Comparison of ENCODE assay signal across 33 cellular contexts in the genomic region with DNA sequence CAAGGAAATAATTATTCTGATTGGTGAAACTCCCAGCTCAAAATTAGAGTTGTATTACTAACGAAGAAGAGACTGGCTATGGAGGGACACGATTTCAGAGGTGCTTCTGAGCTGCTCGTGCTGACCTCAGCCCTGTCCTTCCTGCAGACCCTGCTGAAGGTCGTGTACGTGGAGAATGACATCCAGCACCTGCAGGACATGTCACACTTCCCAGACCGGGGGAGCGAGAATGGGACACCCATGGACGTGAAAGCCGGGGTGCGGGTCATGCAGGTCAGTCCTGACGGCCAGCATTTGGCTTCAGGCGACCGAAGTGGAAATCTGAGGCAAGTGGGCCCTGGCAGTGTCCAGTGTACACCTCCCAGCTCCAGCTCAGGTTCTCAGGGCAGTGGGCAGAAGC. TPM values are rescaled to one million over a fixed set of nuclear protein-coding genes. Genes with fewer than 3 reads are reported as not detected.
DNase-seq lines count a peak whose midpoint lies in the region; ATAC-seq lines count a peak whose summit lies in the region.
"Had no signal": no experiment of that assay in that cellular context is flagged by ENCODE, and none has a peak within 500 bp of the region (broad histone marks: within the 10 kb centered on the region; RNA-seq: fewer than 3 reads in every experiment).

No MANE protein-coding gene starts in this region.

- H3K9me3 ChIP-seq in T-helper 17 cell (ENCODE audit: control insufficient read depth, low read length, poor library complexity, severe bottlenecking): no peaks in the 10 kb centered on the region
- H3K9me3 ChIP-seq: A549; BE2C; BLaER1; BLaER1 treated with 17β-estradiol and CSF1 and Interleukin-3, amounts not matched to agents 10 nM and 100 nM; Caco-2 had no signal

- H3K4me3 Mint-ChIP-seq in T-helper 17 cell: no peak overlapping the region
- H3K4me3 Mint-ChIP-seq in activated T-helper 2 cell treated with anti-CD3 and anti-CD28 coated beads, Interferon-gamma antibody, Interleukin-2, Interleukin-4, amounts not matched to agents 10 μg/mL and 5 μg/mL and 100 μg/mL, durations not matched to agents 14 hours and 24 hours and 36 hours (ENCODE audit: low read depth): no peak overlapping the region
- H3K4me3 Mint-ChIP-seq: B cell; CD14-positive monocyte; CD4-positive, alpha-beta memory T cell; CD4-positive, alpha-beta T cell; CD4-positive, CD25-positive, alpha-beta regulatory T cell; CD8-positive, alpha-beta memory T cell; CD8-positive, alpha-beta T cell had no signal

- peaks cover 2% of the 10 kb centered on the region for H3K4me1 Mint-ChIP-seq in T-helper 17 cell
- H3K4me1 Mint-ChIP-seq in activated T-helper 2 cell treated with anti-CD3 and anti-CD28 coated beads, Interferon-gamma antibody, Interleukin-2, Interleukin-4, amounts not matched to agents 10 μg/mL and 5 μg/mL and 100 μg/mL, durations not matched to agents 14 hours and 24 hours and 36 hours (ENCODE audit: low read depth): no peaks in the 10 kb centered on the region
- H3K4me1 Mint-ChIP-seq: B cell; CD14-positive monocyte; CD4-positive, alpha-beta memory T cell; CD8-positive, alpha-beta memory T cell had no signal

- intact Hi-C loops in activated T-helper 2 cell treated with anti-CD3 and anti-CD28 coated beads, Interferon-gamma antibody, Interleukin-2, Interleukin-4, amounts not matched to agents 10 μg/mL and 5 μg/mL and 100 μg/mL, durations not matched to agents 14 hours and 24 hours and 36 hours (cut with micrococcal nuclease): no loop called here

- peak overlapping the region; percentile 9 for H3K27ac ChIP-seq in substantia nigra (ENCODE audit: low read depth, low read length, poor library complexity, severe bottlenecking)
- H3K27ac ChIP-seq: 22Rv1; A549; BLaER1; BLaER1 treated with 17β-estradiol and CSF1 and Interleukin-3, amounts not matched to agents 10 nM and 100 nM; C4-2B had no signal

- ATAC-seq in T-helper 17 cell: no peak
- ATAC-seq: A549; CD8-positive, alpha-beta T cell had no signal

- DNase-seq in T-helper 17 cell (no peak), substantia nigra (lab: John Stamatoyannopoulos, UW) (no peak)
- no peak for DNase-seq in stimulated activated CD8-positive, alpha-beta memory T cell treated with anti-CD3 and anti-CD28 coated beads, Interleukin-4, amount 100 ng/mL, for 48 hours
- no peak for DNase-seq in activated T-helper 2 cell treated with anti-CD3 and anti-CD28 coated beads, Interferon-gamma antibody, Interleukin-2, Interleukin-4, amounts not matched to agents 10 μg/mL and 5 μg/mL and 100 μg/mL, durations not matched to agents 14 hours and 24 hours and 36 hours (ENCODE audit: low spot score)
- DNase-seq: 8988T; ACHN; AML-193; BE2C; C1 segment of cervical spinal cord; Caco-2; Calu3; CD4-positive, alpha-beta memory T cell; CD4-positive, alpha-beta T cell; CD4-positive, CD25-positive, alpha-beta regulatory T cell; CD8-positive, alpha-beta memory T cell; CD8-positive, alpha-beta T cell; COR-L47; DMS 273 treated with DMSO at 0.1 percent for 48 hours; DMS153; DMS53; DMS79; DMS79 treated with DMSO at 0.1 percent for 48 hours; DND-41; EL had no signal

- no peaks in the 10 kb centered on the region for H3K27me3 Mint-ChIP-seq in T-helper 17 cell
- H3K27me3 Mint-ChIP-seq in activated T-helper 2 cell treated with anti-CD3 and anti-CD28 coated beads, Interferon-gamma antibody, Interleukin-2, Interleukin-4, amounts not matched to agents 10 μg/mL and 5 μg/mL and 100 μg/mL, durations not matched to agents 14 hours and 24 hours and 36 hours (ENCODE audit: low read depth): no peaks in the 10 kb centered on the region
- H3K27me3 Mint-ChIP-seq: B cell; CD4-positive, alpha-beta memory T cell; CD4-positive, alpha-beta T cell; CD4-positive, CD25-positive, alpha-beta regulatory T cell; CD8-positive, alpha-beta memory T cell had no signal

- H3K27ac Mint-ChIP-seq in T-helper 17 cell: peak overlapping the region; percentile 80
- no peak overlapping the region for H3K27ac Mint-ChIP-seq in activated T-helper 2 cell treated with anti-CD3 and anti-CD28 coated beads, Interferon-gamma antibody, Interleukin-2, Interleukin-4, amounts not matched to agents 10 μg/mL and 5 μg/mL and 100 μg/mL, durations not matched to agents 14 hours and 24 hours and 36 hours
- H3K27ac Mint-ChIP-seq: B cell; CD4-positive, alpha-beta T cell; CD8-positive, alpha-beta T cell had no signal

- no peaks in the 10 kb centered on the region for H3K9me3 Mint-ChIP-seq in activated T-helper 2 cell treated with anti-CD3 and anti-CD28 coated beads, Interferon-gamma antibody, Interleukin-2, Interleukin-4, amounts not matched to agents 10 μg/mL and 5 μg/mL and 100 μg/mL, durations not matched to agents 14 hours and 24 hours and 36 hours
- H3K9me3 Mint-ChIP-seq: CD14-positive monocyte; CD4-positive, alpha-beta memory T cell; CD4-positive, alpha-beta T cell; CD4-positive, CD25-positive, alpha-beta regulatory T cell; CD8-positive, alpha-beta memory T cell; CD8-positive, alpha-beta T cell had no signal

- H3K36me3 Mint-ChIP-seq in T-helper 17 cell (ENCODE audit: low read depth): no peaks in the 10 kb centered on the region
- H3K36me3 Mint-ChIP-seq in activated T-helper 2 cell treated with anti-CD3 and anti-CD28 coated beads, Interferon-gamma antibody, Interleukin-2, Interleukin-4, amounts not matched to agents 10 μg/mL and 5 μg/mL and 100 μg/mL, durations not matched to agents 14 hours and 24 hours and 36 hours (ENCODE audit: low read depth): peaks cover 60% of the 10 kb centered on the region

RNA-seq across cellular contexts. Expression of gene OVOL3, which starts 28.0 kb away (rescaled TPM):
- not detected for total RNA-seq in T-helper 17 cell
- not detected in 2 replicates for total RNA-seq in activated T-helper 2 cell treated with anti-CD3 and anti-CD28 coated beads, Interferon-gamma antibody, Interleukin-2, Interleukin-4, amounts not matched to agents 10 μg/mL and 5 μg/mL and 100 μg/mL, durations not matched to agents 14 hours and 24 hours and 36 hours
- total RNA-seq: A172; B cell; Caco-2; Calu3; CD4-positive, alpha-beta memory T cell; CD4-positive, alpha-beta T cell; CD4-positive, CD25-positive, alpha-beta regulatory T cell; CD8-positive, alpha-beta memory T cell; CD8-positive, alpha-beta T cell; Daoy had no signal

RNA-seq across cellular contexts. Expression of gene WDR62, which starts 28.2 kb away (rescaled TPM):
- total RNA-seq in T-helper 17 cell: 1 to 10 TPM; 2.2 to 3.8 TPM
- total RNA-seq in activated T-helper 2 cell treated with anti-CD3 and anti-CD28 coated beads, Interferon-gamma antibody, Interleukin-2, Interleukin-4, amounts not matched to agents 10 μg/mL and 5 μg/mL and 100 μg/mL, durations not matched to agents 14 hours and 24 hours and 36 hours: 22.3 and 22.5 TPM in 2 replicates

RNA-seq across cellular contexts. Expression of gene THAP8, which starts 28.8 kb away (rescaled TPM):
- total RNA-seq in T-helper 17 cell: 1 to 10 TPM in 1 of 2 donors, under 1 TPM in 1; 0.60 to 1.8 TPM
- 1.8 and 2.2 TPM in 2 replicates for total RNA-seq in activated T-helper 2 cell treated with anti-CD3 and anti-CD28 coated beads, Interferon-gamma antibody, Interleukin-2, Interleukin-4, amounts not matched to agents 10 μg/mL and 5 μg/mL and 100 μg/mL, durations not matched to agents 14 hours and 24 hours and 36 hours

RNA-seq across cellular contexts. Expression of gene POLR2I, which starts 31.8 kb away (rescaled TPM):
- 10 to 100 TPM; 26.4 to 28.2 TPM for total RNA-seq in T-helper 17 cell
- total RNA-seq in activated T-helper 2 cell treated with anti-CD3 and anti-CD28 coated beads, Interferon-gamma antibody, Interleukin-2, Interleukin-4, amounts not matched to agents 10 μg/mL and 5 μg/mL and 100 μg/mL, durations not matched to agents 14 hours and 24 hours and 36 hours: 68.9 and 75.3 TPM in 2 replicates

RNA-seq across cellular contexts. Expression of gene TBCB, which starts 32.4 kb away (rescaled TPM):
- total RNA-seq in T-helper 17 cell: 100 to 1,000 TPM; 127 to 131 TPM
- total RNA-seq in activated T-helper 2 cell treated with anti-CD3 and anti-CD28 coated beads, Interferon-gamma antibody, Interleukin-2, Interleukin-4, amounts not matched to agents 10 μg/mL and 5 μg/mL and 100 μg/mL, durations not matched to agents 14 hours and 24 hours and 36 hours: 143 and 147 TPM in 2 replicates
